In the genomic region with DNA sequence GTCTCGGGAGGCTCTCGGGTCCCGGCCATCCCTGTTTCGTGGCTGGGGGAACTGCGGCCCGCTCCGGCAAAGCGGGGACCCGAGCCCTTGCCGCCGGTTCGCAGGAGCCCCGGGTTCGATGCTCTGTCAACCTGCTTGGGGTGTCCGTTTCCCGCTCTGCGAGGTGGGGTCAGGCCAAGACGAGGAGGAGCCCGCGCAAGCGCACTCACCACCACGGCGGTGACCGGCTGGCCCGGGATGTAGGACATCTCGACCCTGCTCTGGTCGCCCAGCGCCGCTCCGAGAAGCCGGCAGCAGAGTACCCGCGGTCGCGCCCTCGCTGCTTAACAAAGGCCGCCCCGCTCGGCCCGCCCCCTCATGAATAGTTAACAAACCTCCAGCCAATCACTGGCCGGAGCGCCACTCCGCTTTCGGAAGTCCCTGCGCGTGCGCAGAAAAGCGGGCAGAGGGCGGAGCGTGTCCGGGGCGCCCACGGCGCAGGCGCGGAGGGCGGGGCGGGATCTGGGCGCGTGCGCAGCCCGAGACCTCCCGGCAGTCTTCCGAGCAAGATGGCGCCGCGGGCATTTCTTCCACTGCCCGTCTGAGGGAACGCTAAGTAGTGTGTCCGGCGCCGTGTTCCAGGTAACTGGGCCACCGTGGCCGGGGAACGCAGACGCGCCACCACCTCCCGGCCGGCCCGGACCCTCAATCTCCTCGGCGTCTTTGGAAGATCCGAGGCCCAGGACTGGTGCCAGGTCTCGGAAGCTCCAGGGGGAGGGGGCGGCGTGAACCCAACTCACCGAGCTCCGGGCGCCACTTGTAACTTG, we compare ENCODE assay signal across 8 cellular contexts. TPM values are rescaled to one million over a fixed set of nuclear protein-coding genes. Genes with fewer than 3 reads are reported as not detected.
A peak's percentile ranks its signal among the peaks of the same experiment; 100 is the strongest.
DNase-seq lines count a peak whose midpoint lies in the region; ATAC-seq lines count a peak whose summit lies in the region.

A gene (plus strand): TSS at position 534 of the 806 bp plus-strand sequence. CDS start 335 bp downstream, outside the sequence.
A gene with protein sequence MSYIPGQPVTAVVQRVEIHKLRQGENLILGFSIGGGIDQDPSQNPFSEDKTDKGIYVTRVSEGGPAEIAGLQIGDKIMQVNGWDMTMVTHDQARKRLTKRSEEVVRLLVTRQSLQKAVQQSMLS (minus strand): TSS at position 300 of the 806 bp plus-strand sequence. CDS start 52 bp downstream, at position 248.

- H3K27ac ChIP-seq in mesenchymal stem cell (ENCODE audit: low read length, poor library complexity, severe bottlenecking), result peak within 1 kb of the TSS; percentile 99

- DNase-seq in COLO829 (ENCODE audit: low spot score) (peak; percentile 99), HUDEP-2 (lab: John Stamatoyannopoulos, UW; ENCODE audit: unreplicated experiment in 76 of 76) (peak in 75 of 76 experiments; percentile 54 to 99 (median 96)), NT2/D1 (ENCODE audit: low read depth, low spot score) (peak; percentile 91), mesenchymal stem cell (peak; percentile 97)
- peak; percentile 99 for DNase-seq in activated CD8-positive, alpha-beta memory T cell treated with anti-CD3 and anti-CD28 coated beads, Interleukin-2, amount 10 ng/mL, durations not matched to agents 7 days and 5 days
- peak; percentile 99 for DNase-seq in stimulated activated CD8-positive, alpha-beta memory T cell treated with anti-CD3 and anti-CD28 coated beads, Interleukin-12 subunit alpha, Interleukin-12 subunit beta, amount 100 ng/mL, for 4 hours (ENCODE audit: low read depth)

- H3K4me1 Mint-ChIP-seq in activated CD8-positive, alpha-beta memory T cell treated with anti-CD3 and anti-CD28 coated beads, Interleukin-2, amount 10 ng/mL, durations not matched to agents 7 days and 5 days, result peaks cover 24% of the 10 kb centered on the region

- H3K27me3 Mint-ChIP-seq in activated CD8-positive, alpha-beta memory T cell treated with anti-CD3 and anti-CD28 coated beads, Interleukin-2, amount 10 ng/mL, durations not matched to agents 7 days and 5 days, result no peaks in the 10 kb centered on the region

- no peaks in the 10 kb centered on the region for H3K9me3 Mint-ChIP-seq in activated CD8-positive, alpha-beta memory T cell treated with anti-CD3 and anti-CD28 coated beads, Interleukin-2, amount 10 ng/mL, durations not matched to agents 7 days and 5 days (ENCODE audit: low read depth)

- H2AK5ac ChIP-seq in mesenchymal stem cell (ENCODE audit: low read length, severe bottlenecking), result peak within 1 kb of the TSS; percentile 84

- H3K36me3 ChIP-seq in NT2/D1 (ENCODE audit: insufficient read depth, insufficient read length, low read length), result peaks cover 53% of the 10 kb centered on the region
- H3K36me3 ChIP-seq in endocrine pancreas (ENCODE audit: control insufficient read depth, insufficient read depth, low read length), result no peaks in the 10 kb centered on the region
- H3K36me3 ChIP-seq in mesenchymal stem cell (ENCODE audit: control insufficient read depth in 1 of 2, insufficient read depth in 2 of 2, low read depth in 1 of 2, low read length in 2 of 2), result peaks cover 29 to 30% of the 10 kb centered on the region in 2 experiments

- peaks cover 6% of the 10 kb centered on the region for H3K36me3 Mint-ChIP-seq in activated CD8-positive, alpha-beta memory T cell treated with anti-CD3 and anti-CD28 coated beads, Interleukin-2, amount 10 ng/mL, durations not matched to agents 7 days and 5 days

- ATAC-seq in GM21367 (IDR thresholded peaks at IDR 0.05; ENCODE audit: unreplicated experiment), result peak; percentile 73
- peak; percentile 96 for ATAC-seq in activated CD8-positive, alpha-beta memory T cell treated with anti-CD3 and anti-CD28 coated beads, Interleukin-2, amount 10 ng/mL, durations not matched to agents 7 days and 5 days

- peak within 1 kb of the TSS; percentile 99 for H4K8ac ChIP-seq in mesenchymal stem cell (ENCODE audit: low read length)

- H3K14ac ChIP-seq in mesenchymal stem cell (ENCODE audit: low read length in 2 of 2), result peak within 1 kb of the TSS; percentile 98

- H3K4me3 Mint-ChIP-seq in activated CD8-positive, alpha-beta memory T cell treated with anti-CD3 and anti-CD28 coated beads, Interleukin-2, amount 10 ng/mL, durations not matched to agents 7 days and 5 days, result peak within 1 kb of the TSS; percentile 95

- peak within 1 kb of the TSS; percentile 14 to 94 for H2BK12ac ChIP-seq in mesenchymal stem cell (ENCODE audit: low read length in 2 of 2)

- no peaks in the 10 kb centered on the region for H3K27me3 ChIP-seq in NT2/D1 (ENCODE audit: insufficient read depth, insufficient read length)
- H3K27me3 ChIP-seq in endocrine pancreas (ENCODE audit: control insufficient read depth, insufficient read depth, low read length), result no peaks in the 10 kb centered on the region
- no peaks in the 10 kb centered on the region for H3K27me3 ChIP-seq in mesenchymal stem cell (ENCODE audit: control insufficient read depth in 1 of 2, insufficient read depth in 1 of 2, low read length in 2 of 2)

- peak within 1 kb of the TSS; percentile 92 for H3K4me3 ChIP-seq in NT2/D1 (ENCODE audit: insufficient read length, low read depth)
- peak within 1 kb of the TSS; percentile 65 for H3K4me3 ChIP-seq in endocrine pancreas (ENCODE audit: control insufficient read depth, insufficient read depth, low read length)
- H3K4me3 ChIP-seq in mesenchymal stem cell (ENCODE audit: insufficient read depth in 1 of 2, low read depth in 1 of 2, low read length in 2 of 2), result peak within 1 kb of the TSS; percentile 83 to 97

- peak within 1 kb of the TSS; percentile 98 for H3K9ac ChIP-seq in NT2/D1 (ENCODE audit: insufficient read length, low read depth)
- H3K9ac ChIP-seq in endocrine pancreas (ENCODE audit: control insufficient read depth, insufficient read depth, low read length), result peak within 1 kb of the TSS; percentile 98
- H3K9ac ChIP-seq in mesenchymal stem cell (ENCODE audit: low read length), result peak within 1 kb of the TSS; percentile 99

- H2BK15ac ChIP-seq in mesenchymal stem cell (ENCODE audit: low read depth, poor library complexity, severe bottlenecking), result peak within 1 kb of the TSS; percentile 86

- H3K23ac ChIP-seq in mesenchymal stem cell (ENCODE audit: low read length in 2 of 2), result peak within 1 kb of the TSS in 1 of 2 experiments; percentile 98

- H3K9me3 ChIP-seq in NT2/D1 (ENCODE audit: insufficient read depth, low read length) (no peaks in the 10 kb centered on the region), endocrine pancreas (ENCODE audit: control insufficient read depth, low read length) (no peaks in the 10 kb centered on the region), mesenchymal stem cell (ENCODE audit: control insufficient read depth, low read length) (no peaks in the 10 kb centered on the region)

- H3K4me1 ChIP-seq in NT2/D1 (ENCODE audit: insufficient read depth, insufficient read length) (peaks cover 9% of the 10 kb centered on the region), endocrine pancreas (ENCODE audit: control insufficient read depth, insufficient read depth, low read length) (no peaks in the 10 kb centered on the region), mesenchymal stem cell (ENCODE audit: control insufficient read depth, insufficient read depth, low read depth, low read length) (peaks cover 28% of the 10 kb centered on the region)

- peak within 1 kb of the TSS; percentile 91 for H3K27ac Mint-ChIP-seq in activated CD8-positive, alpha-beta memory T cell treated with anti-CD3 and anti-CD28 coated beads, Interleukin-2, amount 10 ng/mL, durations not matched to agents 7 days and 5 days

- peak within 1 kb of the TSS; percentile 96 for H3K4me2 ChIP-seq in mesenchymal stem cell (ENCODE audit: low read length, poor library complexity, severe bottlenecking)

- H2AFZ ChIP-seq in mesenchymal stem cell (ENCODE audit: low read depth, low read length), result peak within 1 kb of the TSS; percentile 90

- CTCF ChIA-PET in activated CD8-positive, alpha-beta memory T cell treated with anti-CD3 and anti-CD28 coated beads, Interleukin-2, amount 10 ng/mL, durations not matched to agents 7 days and 5 days (lab: Charles Lee), result no interaction called here

- H3K79me1 ChIP-seq in mesenchymal stem cell (replicated peaks; ENCODE audit: low read length, poor library complexity, severe bottlenecking), result peaks cover 16% of the 10 kb centered on the region

- H2BK120ac ChIP-seq in mesenchymal stem cell (ENCODE audit: low read depth, low read length), result peak within 1 kb of the TSS; percentile 75

- peak within 1 kb of the TSS; percentile 100 for H2BK5ac ChIP-seq in mesenchymal stem cell (ENCODE audit: low read depth, low read length, poor library complexity, severe bottlenecking)

- WGBS in mesenchymal stem cell, result under 1% methylated on average over 79 of the region's 89 CpGs

- peak within 1 kb of the TSS; percentile 98 for H4K91ac ChIP-seq in mesenchymal stem cell (ENCODE audit: low read length)

- H3K4ac ChIP-seq in mesenchymal stem cell (ENCODE audit: low read depth in 1 of 2, low read length in 2 of 2), result peak within 1 kb of the TSS; percentile 84 to 98

- peak within 1 kb of the TSS; percentile 98 to 99 for H3K18ac ChIP-seq in mesenchymal stem cell (ENCODE audit: low read depth in 1 of 2, low read length in 2 of 2)

RNA-seq across cellular contexts. Expression of the first gene that starts in this region (rescaled TPM):
- 10 to 100 TPM; 43.7 to 57.0 TPM for total RNA-seq in activated CD8-positive, alpha-beta memory T cell treated with anti-CD3 and anti-CD28 coated beads, Interleukin-2, amount 10 ng/mL, durations not matched to agents 7 days and 5 days
- polyA plus RNA-seq in mesenchymal stem cell (2013, experiment 1 of 2), result 102 TPM
- polyA plus RNA-seq in mesenchymal stem cell (2013, experiment 2 of 2), result 107 TPM

RNA-seq across cellular contexts. Expression of the second gene that starts in this region (rescaled TPM):
- total RNA-seq in activated CD8-positive, alpha-beta memory T cell treated with anti-CD3 and anti-CD28 coated beads, Interleukin-2, amount 10 ng/mL, durations not matched to agents 7 days and 5 days, result 10 to 100 TPM; 19.5 to 27.9 TPM
- polyA plus RNA-seq in mesenchymal stem cell (2013, experiment 1 of 2), result 119 TPM
- 117 TPM for polyA plus RNA-seq in mesenchymal stem cell (2013, experiment 2 of 2)

Comparison
In these comparisons a context has a peak if more than half of its experiments do, and no peak if none do; other contexts are left out.
1. Peak in every context shown above with its lines: DNase-seq, ATAC-seq, H3K4me3 ChIP-seq and H3K27ac ChIP-seq.